In genomic region chr1:109283748-109284600, GRCh38 we compare ENCODE assay signal across 8 cellular contexts. TPM values are rescaled to one million over a fixed set of nuclear protein-coding genes. Genes with fewer than 3 reads are reported as not detected.
DNase-seq lines count a peak whose midpoint lies in the region; ATAC-seq and TF ChIP-seq lines count a peak whose summit lies in the region.

No MANE protein-coding gene starts in this region.

- H3K27ac ChIP-seq in mammary epithelial cell (ENCODE audit: insufficient read depth, low read depth, low read length) = peak overlapping the region; percentile 83

- H3K4me3 Mint-ChIP-seq in mesothelial cell of epicardium = peak overlapping the region; percentile 99

- ATAC-seq in HG03520 (IDR thresholded peaks at IDR 0.05; ENCODE audit: unreplicated experiment) (peak; percentile 21), GM21447 (IDR thresholded peaks at IDR 0.05; ENCODE audit: unreplicated experiment) (no peak)

- DNase-seq in GM06990 (ENCODE audit: extremely low read depth, insufficient read length) (no peak), mammary epithelial cell (no peak), mesothelial cell of epicardium (ENCODE audit: low spot score in 2 of 2, unreplicated experiment in 2 of 2) (no peak), hippocampal formation (lab: John Stamatoyannopoulos, UW) (no peak)
- DNase-seq in activated CD4-positive, alpha-beta T cell treated with anti-CD3 and anti-CD28 coated beads for 4 hours = no peak
- DNase-seq in activated CD8-positive, alpha-beta memory T cell treated with anti-CD3 and anti-CD28 coated beads, Interleukin-2, amount 50 U/mL, for 4 hours = no peak

- peaks cover 44% of the 10 kb centered on the region for H3K79me2 ChIP-seq in mammary epithelial cell (ENCODE audit: insufficient read depth, low read length)

- H3K36me3 ChIP-seq in GM06990 (ENCODE audit: control insufficient read depth, insufficient read depth, low read length) (no peaks in the 10 kb centered on the region), mammary epithelial cell (ENCODE audit: insufficient read depth, low read length) (no peaks in the 10 kb centered on the region)

- H3K27me3 Mint-ChIP-seq in mesothelial cell of epicardium (ENCODE audit: low read depth) = no peaks in the 10 kb centered on the region

- dilution Hi-C loops in mammary epithelial cell (cut with HindIII; ENCODE audit: low sequenced_read_pairs) = no loop called here

- H3K4me1 ChIP-seq in mammary epithelial cell (ENCODE audit: insufficient read depth, low read length) = peaks cover 22% of the 10 kb centered on the region

- H3K4me2 ChIP-seq in mammary epithelial cell (ENCODE audit: insufficient read depth, low read depth, low read length) = peak overlapping the region; percentile 90

- H2AFZ ChIP-seq in mammary epithelial cell (ENCODE audit: low read depth, low read length) = peak overlapping the region; percentile 89

- H3K9ac ChIP-seq in mammary epithelial cell (ENCODE audit: insufficient read depth, low read length) = peak overlapping the region; percentile 81

- intact Hi-C loops in mammary epithelial cell (cut with micrococcal nuclease) = loop anchor here (1.0 kb wide), 1 partner anchor 10 kb away; no protein-coding TSS in a partner anchor

- WGBS in mammary epithelial cell (ENCODE audit: low coverage, missing lambda C conversion rate) = 55% methylated on average over 17 of the region's 17 CpGs

- TF ChIP-seq CTCF in GM06990 (IDR thresholded peaks at IDR 0.05; ENCODE audit: insufficient read depth, low read length, poor library complexity, severe bottlenecking) (no peak), mammary epithelial cell (conservative IDR thresholded peaks at IDR 0.05 in 1 of 2, IDR thresholded peaks at IDR 0.05 in 1 of 2; ENCODE audit: extremely low read depth in 1 of 2, insufficient read depth in 1 of 2, low read depth in 1 of 2, low read length in 2 of 2) (no peak), mesothelial cell of epicardium (IDR thresholded peaks at IDR 0.05; ENCODE audit: unreplicated experiment) (no peak)

- CTCF ChIA-PET in mammary epithelial cell (lab: Charles Lee; ENCODE audit: low non-redundant PET) = no interaction called here

- H3K4me1 Mint-ChIP-seq in mesothelial cell of epicardium = peaks cover 26% of the 10 kb centered on the region

- no peaks in the 10 kb centered on the region for H3K27me3 ChIP-seq in GM06990 (replicated peaks; ENCODE audit: control insufficient read depth, insufficient read depth, low read length)
- H3K27me3 ChIP-seq in mammary epithelial cell (ENCODE audit: insufficient read depth, low read length) = no peaks in the 10 kb centered on the region

- H3K9me3 ChIP-seq in mammary epithelial cell (replicated peaks; ENCODE audit: insufficient read depth, low read length) = no peaks in the 10 kb centered on the region

- no peaks in the 10 kb centered on the region for H4K20me1 ChIP-seq in mammary epithelial cell (ENCODE audit: insufficient read depth, low read length)

- H3K4me3 ChIP-seq in GM06990 (replicated peaks; ENCODE audit: low read depth, low read length) = peak overlapping the region; percentile 85
- peak overlapping the region; percentile 59 to 79 (median 75) for H3K4me3 ChIP-seq in mammary epithelial cell (replicated peaks in 1 of 3; ENCODE audit: insufficient read depth in 1 of 3, low read depth in 2 of 3, low read length in 3 of 3)

- peak overlapping the region; percentile 93 for H3K27ac Mint-ChIP-seq in mesothelial cell of epicardium

- in situ Hi-C loops in mammary epithelial cell (cut with MboI; ENCODE audit: low sequenced_read_pairs in 2 of 2) = no loop called here

- H3K36me3 Mint-ChIP-seq in mesothelial cell of epicardium = peaks cover 6% of the 10 kb centered on the region

- BruUV-seq in mammary epithelial cell (replicated peaks; lab: Mats Ljungman, UMichigan) = no TSS peak

- H3K9me3 Mint-ChIP-seq in mesothelial cell of epicardium = no peaks in the 10 kb centered on the region

RNA-seq across cellular contexts. Expression of gene PSRC1, which starts 1.0 kb away (rescaled TPM):
- total RNA-seq in mammary epithelial cell (10 to 100 TPM in 1 of 2 donors, 1 to 10 TPM in 1; 4.3 to 24.0 TPM), mesothelial cell of epicardium (15.8 to 18.3 TPM (median 17.6 TPM) in 3 replicates)
- polyA plus RNA-seq in mammary epithelial cell = 25.7 TPM
- polyA minus RNA-seq in mammary epithelial cell = 6.9 TPM

RNA-seq across cellular contexts. Expression of gene MYBPHL, which starts 22.8 kb away (rescaled TPM):
- 1 to 10 TPM in 1 of 2 donors, not detected in 1; 1.7 TPM for total RNA-seq in mammary epithelial cell
- 2.1 TPM for polyA plus RNA-seq in mammary epithelial cell
- not detected for polyA minus RNA-seq in mammary epithelial cell
- not detected in 3 replicates for total RNA-seq in mesothelial cell of epicardium

RNA-seq across cellular contexts. Expression of gene CELSR2, which starts 34.6 kb away (rescaled TPM):
- 10 to 100 TPM; 34.7 to 36.0 TPM for total RNA-seq in mammary epithelial cell
- 17.4 TPM for polyA plus RNA-seq in mammary epithelial cell
- polyA minus RNA-seq in mammary epithelial cell = 49.9 TPM
- total RNA-seq in mesothelial cell of epicardium = 24.9 to 27.1 TPM (median 25.0 TPM) in 3 replicates
